ENCODE assay signal across 25 cellular contexts in genomic region chr5:177293819-177294581, GRCh38. TPM values are rescaled to one million over a fixed set of nuclear protein-coding genes. Genes with fewer than 3 reads are reported as not detected.
DNase-seq lines count a peak whose midpoint lies in the region; ATAC-seq and TF ChIP-seq lines count a peak whose summit lies in the region.
"Had no signal": no experiment of that assay in that cellular context is flagged by ENCODE, and none has a peak within 500 bp of the region (broad histone marks: within the 10 kb centered on the region; RNA-seq: fewer than 3 reads in every experiment).

No MANE protein-coding gene starts in this region.

- H3K27ac Mint-ChIP-seq in CD8-positive, alpha-beta memory T cell, result peak overlapping the region in 5 of 8 donors; percentile 29 to 89 (median 61)
- peak overlapping the region; percentile 18 for H3K27ac Mint-ChIP-seq in endothelial cell (ENCODE audit: unreplicated experiment)
- H3K27ac Mint-ChIP-seq in stimulated activated naive B cell treated with anti-CD40 and anti-IgM and Interleukin-4, amounts not matched to agents 10 μg/mL and 1 μg/mL and 100 μg/mL, for 72 hours, result peak overlapping the region; percentile 25
- H3K27ac Mint-ChIP-seq: CD4-positive, alpha-beta T cell had no signal

- ATAC-seq in Right ventricle myocardium inferior (peak; percentile 12), Right ventricle myocardium superior (ENCODE audit: poor library complexity) (no peak), SK-N-SH treated with all-trans-retinoic acid at 6 μM for 48 hours (no peak)
- ATAC-seq in stimulated activated naive B cell treated with anti-CD40 and anti-IgM and Interleukin-4, amounts not matched to agents 10 μg/mL and 1 μg/mL and 100 μg/mL, for 72 hours (replicated peaks), result no peak
- ATAC-seq: A549, GM12878 had no signal

- H3K36me3 Mint-ChIP-seq in CD8-positive, alpha-beta memory T cell, result peaks cover 4 to 73% (median 21%) of the 10 kb centered on the region in 3 donors
- H3K36me3 Mint-ChIP-seq in endothelial cell (ENCODE audit: low read depth, unreplicated experiment), result peaks cover 34% of the 10 kb centered on the region
- peaks cover 56 to 76% of the 10 kb centered on the region in 2 donors for H3K36me3 Mint-ChIP-seq in stimulated activated naive B cell treated with anti-CD40 and anti-IgM and Interleukin-4, amounts not matched to agents 10 μg/mL and 1 μg/mL and 100 μg/mL, for 72 hours

- peaks cover 56% of the 10 kb centered on the region for H3K36me3 ChIP-seq in CD8-positive, alpha-beta memory T cell (ENCODE audit: insufficient read depth, low read length)

- peaks cover 22 to 36% (median 30%) of the 10 kb centered on the region in 3 donors for H3K4me1 Mint-ChIP-seq in CD8-positive, alpha-beta memory T cell
- peaks cover 41% of the 10 kb centered on the region for H3K4me1 Mint-ChIP-seq in endothelial cell (ENCODE audit: unreplicated experiment)
- peaks cover 33 to 49% of the 10 kb centered on the region in 2 donors for H3K4me1 Mint-ChIP-seq in stimulated activated naive B cell treated with anti-CD40 and anti-IgM and Interleukin-4, amounts not matched to agents 10 μg/mL and 1 μg/mL and 100 μg/mL, for 72 hours

- CTCF ChIA-PET in CD8-positive, alpha-beta memory T cell (lab: Charles Lee), result interaction anchor here (0.5 to 2.0 kb wide), 4 partner anchors 9 to 686 kb away, joined by 3 to 4 read pairs (median 4); partner anchors contain the start of genes PRELID1 and RAB24

- no peak overlapping the region for H3K4me3 Mint-ChIP-seq in CD8-positive, alpha-beta memory T cell
- H3K4me3 Mint-ChIP-seq in endothelial cell (ENCODE audit: unreplicated experiment), result no peak overlapping the region
- no peak overlapping the region for H3K4me3 Mint-ChIP-seq in stimulated activated naive B cell treated with anti-CD40 and anti-IgM and Interleukin-4, amounts not matched to agents 10 μg/mL and 1 μg/mL and 100 μg/mL, for 72 hours
- H3K4me3 Mint-ChIP-seq: CD4-positive, alpha-beta T cell had no signal

- no peak for TF ChIP-seq CTCF in endothelial cell (IDR thresholded peaks at IDR 0.05; ENCODE audit: unreplicated experiment)

- DNase-seq in Right ventricle myocardium inferior (ENCODE audit: missing footprints) (no peak), Right ventricle myocardium superior (no peak), endothelial cell (ENCODE audit: low spot score) (no peak), NCI-H446 treated with DMSO at 0.1 percent for 48 hours (lab: John Stamatoyannopoulos, UW) (no peak), HuH-7.5 (ENCODE audit: low spot score) (no peak)
- no peak for DNase-seq in CD8-positive, alpha-beta memory T cell
- no peak for DNase-seq in stimulated activated naive B cell treated with anti-CD40 and anti-IgM and Interleukin-4, amounts not matched to agents 10 μg/mL and 1 μg/mL and 100 μg/mL, for 72 hours
- DNase-seq: BE2C; CD4-positive, alpha-beta T cell; DND-41; GOT3; HCEC 1CT; IMR-90; NCI-H1092 treated with DMSO at 0.1 percent for 48 hours; NCI-H1436 treated with DMSO at 0.1 percent for 48 hours; NCI-H2029; NCI-H226; NCI-H774; NK-92 treated with Interleukin-12 subunit alpha and Interleukin-12 subunit beta, amount 100 ng/mL, for 24 hours had no signal

- H3K4me3 ChIP-seq in CD8-positive, alpha-beta memory T cell (ENCODE audit: low read length), result no peak overlapping the region
- H3K4me3 ChIP-seq: A549, GM12878, Peyer's patch, SJSA1 had no signal

- intact Hi-C loops in Right ventricle myocardium inferior (cut with DNase I), result no loop called here
- intact Hi-C loops in Right ventricle myocardium superior (cut with DNase I), result loop anchor here (10.0 kb wide), 1 partner anchor 159 kb away; the partner anchor contains the start of gene NSD1

- H3K4me1 ChIP-seq in CD8-positive, alpha-beta memory T cell (ENCODE audit: insufficient read depth, low read length), result peaks cover 25% of the 10 kb centered on the region
- H3K4me1 ChIP-seq: A549, BE2C, SJSA1 had no signal

- POLR2A ChIA-PET in CD8-positive, alpha-beta memory T cell (lab: Charles Lee), result no interaction called here

- no peaks in the 10 kb centered on the region for H3K9me3 Mint-ChIP-seq in CD8-positive, alpha-beta memory T cell
- H3K9me3 Mint-ChIP-seq in endothelial cell (ENCODE audit: unreplicated experiment), result no peaks in the 10 kb centered on the region
- no peaks in the 10 kb centered on the region for H3K9me3 Mint-ChIP-seq in stimulated activated naive B cell treated with anti-CD40 and anti-IgM and Interleukin-4, amounts not matched to agents 10 μg/mL and 1 μg/mL and 100 μg/mL, for 72 hours
- H3K9me3 Mint-ChIP-seq: CD4-positive, alpha-beta T cell had no signal

- no peaks in the 10 kb centered on the region for H3K27me3 Mint-ChIP-seq in CD8-positive, alpha-beta memory T cell
- peaks cover 7% of the 10 kb centered on the region for H3K27me3 Mint-ChIP-seq in endothelial cell (ENCODE audit: unreplicated experiment)
- H3K27me3 Mint-ChIP-seq in stimulated activated naive B cell treated with anti-CD40 and anti-IgM and Interleukin-4, amounts not matched to agents 10 μg/mL and 1 μg/mL and 100 μg/mL, for 72 hours, result no peaks in the 10 kb centered on the region
- H3K27me3 Mint-ChIP-seq: CD4-positive, alpha-beta T cell had no signal

- H3K27me3 ChIP-seq in CD8-positive, alpha-beta memory T cell (ENCODE audit: insufficient read depth, low read length, poor library complexity, severe bottlenecking), result no peaks in the 10 kb centered on the region
- H3K27me3 ChIP-seq: BE2C, Peyer's patch, SJSA1 had no signal

- no peaks in the 10 kb centered on the region for H3K9me3 ChIP-seq in CD8-positive, alpha-beta memory T cell (ENCODE audit: low read length)
- H3K9me3 ChIP-seq: A549, BE2C, Peyer's patch, SJSA1 had no signal

- H3K27ac ChIP-seq in CD8-positive, alpha-beta memory T cell (ENCODE audit: low read depth, low read length), result no peak overlapping the region
- H3K27ac ChIP-seq: A549, KMS-11, Peyer's patch, SJSA1 had no signal

TF ChIP-seq in SK-N-SH treated with all-trans-retinoic acid at 6 μM for 48 hours, 23 proteins besides CTCF, POLR2A, EP300 and RAD21 (continues in another document):
- no peak for TF ChIP-seq TCF4 (CRISPR knock-in tag; IDR thresholded peaks at IDR 0.05; ENCODE audit: borderline replicate concordance)
- no peak for TF ChIP-seq BACH2 (CRISPR knock-in tag; IDR thresholded peaks at IDR 0.05; ENCODE audit: borderline replicate concordance)
- TF ChIP-seq POU6F1 (CRISPR knock-in tag; IDR thresholded peaks at IDR 0.05; ENCODE audit: borderline replicate concordance, low read depth), result no peak
- no peak for TF ChIP-seq ZFP3 (CRISPR knock-in tag; IDR thresholded peaks at IDR 0.05)
- no peak for TF ChIP-seq ZC3H10 (CRISPR knock-in tag; IDR thresholded peaks at IDR 0.05)
- TF ChIP-seq TOX (CRISPR knock-in tag; IDR thresholded peaks at IDR 0.05; ENCODE audit: borderline replicate concordance), result no peak
- TF ChIP-seq GLIS3 (CRISPR knock-in tag; IDR thresholded peaks at IDR 0.05), result no peak
- no peak for TF ChIP-seq ZNF70 (CRISPR knock-in tag; IDR thresholded peaks at IDR 0.05)
- TF ChIP-seq PPARA (CRISPR knock-in tag; IDR thresholded peaks at IDR 0.05; ENCODE audit: borderline replicate concordance), result no peak
- TF ChIP-seq ZNF565 (CRISPR knock-in tag; conservative IDR thresholded peaks at IDR 0.05; ENCODE audit: low read depth), result no peak
- TF ChIP-seq ESRRG (CRISPR knock-in tag; IDR thresholded peaks at IDR 0.05), result no peak
- TF ChIP-seq ISL1 (CRISPR knock-in tag; IDR thresholded peaks at IDR 0.05), result no peak
- TF ChIP-seq RARB (CRISPR knock-in tag; IDR thresholded peaks at IDR 0.05), result no peak
- no peak for TF ChIP-seq SNAI2 (CRISPR knock-in tag; IDR thresholded peaks at IDR 0.05)
- TF ChIP-seq CSRNP3 (CRISPR knock-in tag; IDR thresholded peaks at IDR 0.05), result no peak
- TF ChIP-seq ZFP30 (CRISPR knock-in tag; IDR thresholded peaks at IDR 0.05), result no peak

RNA-seq across cellular contexts. Expression of gene RAB24, which starts 9.5 kb away (rescaled TPM):
- total RNA-seq in Right ventricle myocardium inferior, result 18.9 TPM
- total RNA-seq in Right ventricle myocardium superior, result 21.2 TPM
- total RNA-seq in CD8-positive, alpha-beta memory T cell, result 10 to 100 TPM; 26.1 to 28.3 TPM
- 22.9 TPM for polyA plus RNA-seq in CD8-positive, alpha-beta memory T cell
- 15.9 TPM for total RNA-seq in endothelial cell (ENCODE audit: unreplicated experiment)

RNA-seq across cellular contexts. Expression of gene PRELID1, which starts 9.6 kb away (rescaled TPM):
- total RNA-seq in Right ventricle myocardium inferior (34.1 TPM), Right ventricle myocardium superior (27.6 TPM), endothelial cell (ENCODE audit: unreplicated experiment) (198 TPM)
- total RNA-seq in CD8-positive, alpha-beta memory T cell, result 100 to 1,000 TPM; 342 to 344 TPM
- 235 TPM for polyA plus RNA-seq in CD8-positive, alpha-beta memory T cell

RNA-seq across cellular contexts. Expression of gene MXD3, which starts 17.7 kb away (rescaled TPM):
- 2.0 TPM for total RNA-seq in Right ventricle myocardium inferior
- total RNA-seq in Right ventricle myocardium superior, result 2.5 TPM
- 10 to 100 TPM; 10.2 to 13.4 TPM for total RNA-seq in CD8-positive, alpha-beta memory T cell
- 0.79 TPM for polyA plus RNA-seq in CD8-positive, alpha-beta memory T cell
- total RNA-seq in endothelial cell (ENCODE audit: unreplicated experiment), result 6.4 TPM

RNA-seq across cellular contexts. Expression of gene LMAN2, which starts 57.5 kb away (rescaled TPM):
- total RNA-seq in Right ventricle myocardium inferior (72.3 TPM), Right ventricle myocardium superior (56.8 TPM), endothelial cell (ENCODE audit: unreplicated experiment) (137 TPM)
- total RNA-seq in CD8-positive, alpha-beta memory T cell, result 100 to 1,000 TPM; 112 to 126 TPM
- polyA plus RNA-seq in CD8-positive, alpha-beta memory T cell, result 276 TPM
